In genomic region chr16:13866073-13866472, GRCh38 we compare ENCODE assay signal across 8 cellular contexts. TPM values are rescaled to one million over a fixed set of nuclear protein-coding genes. Genes with fewer than 3 reads are reported as not detected.
DNase-seq lines count a peak whose midpoint lies in the region; FAIRE-seq and TF ChIP-seq lines count a peak whose summit lies in the region.

No MANE protein-coding gene starts in this region.

- POLR2A ChIA-PET in AG04450 (lab: Yijun Ruan, JAX): no interaction called here

- TF ChIP-seq EP300 in stomach (IDR thresholded peaks at IDR 0.05): no peak

- H3K36me3 ChIP-seq in stomach: no peaks in the 10 kb centered on the region

- FAIRE-seq in GM12891 (lab: Jason Lieb, UNC): no peak

- TF ChIP-seq POLR2A in GM12891 (IDR thresholded peaks at IDR 0.05; ENCODE audit: low read depth, low read length) (no peak), NB4 (IDR thresholded peaks at IDR 0.05; ENCODE audit: extremely low read depth, insufficient read length) (no peak), stomach (IDR thresholded peaks at IDR 0.05) (no peak)

- H3K27me3 ChIP-seq in AG04450 (ENCODE audit: control insufficient read depth, insufficient read depth, low read length) (no peaks in the 10 kb centered on the region), stomach (no peaks in the 10 kb centered on the region)

- 15 to 19% (median 16%) methylated on average over 8 of the region's 8 CpGs for WGBS in stomach, 5 donors

- TF ChIP-seq CTCF in AG04450 (IDR thresholded peaks at IDR 0.05; ENCODE audit: low read depth, low read length) (peak; percentile 86), NB4 (IDR thresholded peaks at IDR 0.05; ENCODE audit: low read depth, low read length) (peak; percentile 84), VCaP (conservative IDR thresholded peaks at IDR 0.05) (peak; percentile 83), stomach (IDR thresholded peaks at IDR 0.05) (peak in 5 of 7 experiments; percentile 53 to 80 (median 72))

- H3K4me1 ChIP-seq in stomach: no peaks in the 10 kb centered on the region

- H3K4me3 ChIP-seq in AG04450 (ENCODE audit: low read depth, low read length): no peak overlapping the region
- H3K4me3 ChIP-seq in NB4 (ENCODE audit: low read depth, low read length): no peak overlapping the region
- H3K4me3 ChIP-seq in stomach: no peak overlapping the region

- DNase-seq in AG04450 (ENCODE audit: low read depth, low spot score) (peak; percentile 43), GM12891 (ENCODE audit: insufficient read length, low spot score) (peak; percentile 22), NB4 (ENCODE audit: low read depth) (peak; percentile 69), lung microvascular endothelial cell (ENCODE audit: low read depth in 2 of 2) (peak; percentile 70 to 78), stomach (peak; percentile 89), NCI-H187 treated with DMSO at 0.1 percent for 48 hours (lab: John Stamatoyannopoulos, UW) (no peak)
- DNase-seq in effector CD8-positive, alpha-beta T cell (lab: John Stamatoyannopoulos, UW): peak; percentile 1

- H3K27ac ChIP-seq in AG04450 (ENCODE audit: low read depth, low read length): no peak overlapping the region
- no peak overlapping the region for H3K27ac ChIP-seq in VCaP
- no peak overlapping the region for H3K27ac ChIP-seq in stomach

- intact Hi-C loops in stomach (cut with DNase I; ENCODE audit: low total_unique reads): no loop called here

- CTCF ChIA-PET in AG04450 (lab: Charles Lee): interaction anchor here (0.6 to 4.1 kb wide), 14 partner anchors 8 to 244 kb away, joined by 3 to 59 read pairs (median 4); partner anchors contain the start of gene ERCC4

- H3K9me3 ChIP-seq in AG04450 (ENCODE audit: control insufficient read depth, insufficient read depth, low read length) (no peaks in the 10 kb centered on the region), stomach (peaks cover 0 to 9% (median 0%) of the 10 kb centered on the region in 4 donors)

TF ChIP-seq in GM12891, 5 proteins besides CTCF, POLR2A, EP300 and RAD21:
- TF ChIP-seq POU2F2 (IDR thresholded peaks at IDR 0.05; ENCODE audit: low read depth, low read length) (no peak), PAX5 (IDR thresholded peaks at IDR 0.05; ENCODE audit: insufficient read depth, low read length, severe bottlenecking) (no peak)

RNA-seq across cellular contexts. Expression of gene ERCC4, which starts 53.9 kb away (rescaled TPM):
- 9.8 and 11.4 TPM in 2 replicates for polyA plus RNA-seq in AG04450 (2011; rRNA removed)
- polyA minus RNA-seq in AG04450 (2011; rRNA and poly(A)+ RNA removed): 9.9 and 10.9 TPM in 2 replicates
- polyA plus RNA-seq in GM12891 (2012; ENCODE audit: low read depth, missing spikeins): 2.5 TPM
- 5.2 and 5.8 TPM in 2 replicates for total RNA-seq in lung microvascular endothelial cell
- 10 to 100 TPM in 4 of 5 donors, 1 to 10 TPM in 1; 1.4 to 45.8 (median 23.2) TPM for total RNA-seq in stomach
- 1 to 10 TPM; 1.2 to 1.8 (median 1.2) TPM for polyA plus RNA-seq in stomach
